Comparison of ENCODE assay signal across 8 cellular contexts in genomic region chr22:23979560-23980240, GRCh38. TPM values are rescaled to one million over a fixed set of nuclear protein-coding genes. Genes with fewer than 3 reads are reported as not detected.
DNase-seq lines count a peak whose midpoint lies in the region; ATAC-seq, FAIRE-seq and TF ChIP-seq lines count a peak whose summit lies in the region.
"Not testable (repeated sequence)": the region's sequence is repeated elsewhere in the genome, so short reads cannot be mapped to it uniquely, and the experiment has no call there.
"Had no signal": no experiment of that assay in that cellular context is flagged by ENCODE, and none has a peak within 500 bp of the region (broad histone marks: within the 10 kb centered on the region; RNA-seq: fewer than 3 reads in every experiment).

Gene GSTT2, plus strand, starts transcription at chr22:23980134.

- dilution Hi-C loops in endothelial cell of umbilical vein (cut with MboI; ENCODE audit: extremely low pct_ligation_motif_present, low sequenced_read_pairs) = not testable (repeated sequence)

- H4K20me1 ChIP-seq in PC-3 (ENCODE audit: low read length); endothelial cell of umbilical vein (replicated peaks; ENCODE audit: control insufficient read depth, extremely low read depth, insufficient read depth, low read length): not testable (repeated sequence)

- H3K4me1 ChIP-seq in PC-3 (ENCODE audit: insufficient read depth, low read length); endothelial cell of umbilical vein (ENCODE audit: control insufficient read depth, extremely low read depth, insufficient read depth, low read length); heart left ventricle; upper lobe of right lung: not testable (repeated sequence)

- WGBS in heart left ventricle, 4 donors = no CpG with 5 or more reads among the region's 41 CpGs

- not testable (repeated sequence) for H3K4me1 Mint-ChIP-seq in activated T-helper 17 cell treated with anti-CD3 and anti-CD28 coated beads, Interleukin-2, amount 50 U/mL, for 72 hours; natural killer cell treated with Interleukin-12 subunit alpha and Interleukin-12 subunit beta and Interleukin-15 and Interleukin-18, amount 100 ng/mL, for 72 hours (ENCODE audit: low read depth in 2 of 2)

- BruUV-seq in PC-3 (replicated peaks; lab: Mats Ljungman, UMichigan) = TSS peak; percentile 69
- BruUV-seq in endothelial cell of umbilical vein (replicated peaks; lab: Mats Ljungman, UMichigan) = not testable (repeated sequence)

- FAIRE-seq in endothelial cell of umbilical vein (lab: Jason Lieb, UNC) = peak; percentile 100

- not testable (repeated sequence) for H3K9me3 ChIP-seq in PC-3 (ENCODE audit: low read length); endothelial cell of umbilical vein (replicated peaks; ENCODE audit: control insufficient read depth, insufficient read depth, low read length); heart left ventricle; upper lobe of right lung

- not testable (repeated sequence) for H3K36me3 Mint-ChIP-seq in activated T-helper 17 cell treated with anti-CD3 and anti-CD28 coated beads, Interleukin-2, amount 50 U/mL, for 72 hours (ENCODE audit: low read depth); natural killer cell treated with Interleukin-12 subunit alpha and Interleukin-12 subunit beta and Interleukin-15 and Interleukin-18, amount 100 ng/mL, for 72 hours

- H3F3A ChIP-seq in PC-3 (ENCODE audit: low read length, unreplicated experiment) = not testable (repeated sequence)

- not testable (repeated sequence) for TF ChIP-seq POLR2A in endothelial cell of umbilical vein (IDR thresholded peaks at IDR 0.05; ENCODE audit: low read depth, low read length); heart left ventricle (IDR thresholded peaks at IDR 0.05)

- H3K27ac ChIP-seq in PC-3 (ENCODE audit: low read length); endothelial cell of umbilical vein (ENCODE audit: insufficient read depth, low read depth, low read length); heart left ventricle; upper lobe of right lung: not testable (repeated sequence)

- H3K9me2 ChIP-seq in PC-3 (replicated peaks; ENCODE audit: low read length) = not testable (repeated sequence)

- H3K4me3 ChIP-seq in PC-3 (ENCODE audit: low read length); endothelial cell of umbilical vein (replicated peaks in 1 of 3; ENCODE audit: insufficient read depth in 1 of 3, low read depth in 1 of 3, low read length in 3 of 3); upper lobe of right lung: not testable (repeated sequence)
- peak within 1 kb of the TSS in 1 of 12 donors; percentile 40 for H3K4me3 ChIP-seq in heart left ventricle

- not testable (repeated sequence) for DNase-seq in PC-3; endothelial cell of umbilical vein (ENCODE audit: low read depth, low spot score); heart left ventricle; left colon; natural killer cell treated with Interleukin-12 subunit alpha and Interleukin-12 subunit beta and Interleukin-15 and Interleukin-18, amount 100 ng/mL, for 72 hours (ENCODE audit: low spot score); upper lobe of right lung

- not testable (repeated sequence) for H3K36me3 ChIP-seq in PC-3 (ENCODE audit: low read depth, low read length); endothelial cell of umbilical vein (ENCODE audit: control insufficient read depth in 2 of 2, extremely low read depth in 1 of 2, insufficient read depth in 2 of 2, low read length in 2 of 2); heart left ventricle; upper lobe of right lung

- not testable (repeated sequence) for H3K4me2 ChIP-seq in PC-3 (ENCODE audit: low read length); endothelial cell of umbilical vein (ENCODE audit: insufficient read depth, low read length)

- H3K9me3 Mint-ChIP-seq in activated T-helper 17 cell treated with anti-CD3 and anti-CD28 coated beads, Interleukin-2, amount 50 U/mL, for 72 hours; natural killer cell treated with Interleukin-12 subunit alpha and Interleukin-12 subunit beta and Interleukin-15 and Interleukin-18, amount 100 ng/mL, for 72 hours: not testable (repeated sequence)

- TF ChIP-seq CTCF in PC-3 (conservative IDR thresholded peaks at IDR 0.05; ENCODE audit: low read depth, low read length); endothelial cell of umbilical vein (IDR thresholded peaks at IDR 0.05; ENCODE audit: extremely low read depth in 1 of 2, insufficient read depth in 1 of 2, low read depth in 1 of 2, low read length in 2 of 2); heart left ventricle (IDR thresholded peaks at IDR 0.05); upper lobe of right lung (IDR thresholded peaks at IDR 0.05): not testable (repeated sequence)

- not testable (repeated sequence) for H3K27me3 ChIP-seq in PC-3 (ENCODE audit: low read length); endothelial cell of umbilical vein (ENCODE audit: control insufficient read depth in 2 of 2, insufficient read depth in 2 of 2, low read length in 2 of 2); heart left ventricle; upper lobe of right lung

- H3K9ac ChIP-seq in PC-3 (ENCODE audit: low read length); endothelial cell of umbilical vein (replicated peaks; ENCODE audit: extremely low read depth, insufficient read depth, low read length): not testable (repeated sequence)

- POLR2A ChIA-PET in PC-3 (lab: Charles Lee; ENCODE audit: unreplicated experiment); endothelial cell of umbilical vein (lab: Charles Lee): not testable (repeated sequence)

- H3K27ac Mint-ChIP-seq in activated T-helper 17 cell treated with anti-CD3 and anti-CD28 coated beads, Interleukin-2, amount 50 U/mL, for 72 hours; natural killer cell treated with Interleukin-12 subunit alpha and Interleukin-12 subunit beta and Interleukin-15 and Interleukin-18, amount 100 ng/mL, for 72 hours: not testable (repeated sequence)

- not testable (repeated sequence) for H3K79me2 ChIP-seq in PC-3 (ENCODE audit: low read length); endothelial cell of umbilical vein (ENCODE audit: control insufficient read depth, insufficient read depth, low read length)

- ATAC-seq in PC-3 = peak; percentile 95
- peak; percentile 18 for ATAC-seq in activated T-helper 17 cell treated with anti-CD3 and anti-CD28 coated beads, Interleukin-2, amount 50 U/mL, for 72 hours (replicated peaks)
- peak; percentile 86 to 95 (median 90) for ATAC-seq in heart left ventricle
- ATAC-seq in left colon = peak; percentile 71
- peak; percentile 10 to 60 for ATAC-seq in natural killer cell treated with Interleukin-12 subunit alpha and Interleukin-12 subunit beta and Interleukin-15 and Interleukin-18, amount 100 ng/mL, for 72 hours
- ATAC-seq in upper lobe of right lung = peak; percentile 95

- intact Hi-C loops in PC-3 (cut with micrococcal nuclease); endothelial cell of umbilical vein (cut with micrococcal nuclease); heart left ventricle (cut with DNase I); left colon (cut with DNase I, micrococcal nuclease); upper lobe of right lung (cut with DNase I): not testable (repeated sequence)

- H3K4me3 Mint-ChIP-seq in activated T-helper 17 cell treated with anti-CD3 and anti-CD28 coated beads, Interleukin-2, amount 50 U/mL, for 72 hours; natural killer cell treated with Interleukin-12 subunit alpha and Interleukin-12 subunit beta and Interleukin-15 and Interleukin-18, amount 100 ng/mL, for 72 hours: not testable (repeated sequence)

- CTCF ChIA-PET in PC-3 (lab: Charles Lee); endothelial cell of umbilical vein (lab: Charles Lee): not testable (repeated sequence)

- not testable (repeated sequence) for H3K27me3 Mint-ChIP-seq in activated T-helper 17 cell treated with anti-CD3 and anti-CD28 coated beads, Interleukin-2, amount 50 U/mL, for 72 hours; natural killer cell treated with Interleukin-12 subunit alpha and Interleukin-12 subunit beta and Interleukin-15 and Interleukin-18, amount 100 ng/mL, for 72 hours

- H2AFZ ChIP-seq in PC-3 (ENCODE audit: low read length); endothelial cell of umbilical vein (ENCODE audit: low read depth, low read length): not testable (repeated sequence)

- not testable (repeated sequence) for H3K9me1 ChIP-seq in endothelial cell of umbilical vein (replicated peaks; ENCODE audit: control insufficient read depth, extremely low read depth, insufficient read depth, low read length)

RNA-seq across cellular contexts. Expression of gene GSTT2, which starts in this region (rescaled TPM):
- total RNA-seq in PC-3 (2014; rRNA removed) (not detected in 2 replicates), endothelial cell of umbilical vein (not detected in 2 replicates), heart left ventricle (under 1 TPM in 1 of 9 donors, not detected in 8; 0.60 TPM), left colon (under 1 TPM in 1 of 2 donors, not detected in 1; 0.89 TPM), upper lobe of right lung (1.1 TPM)
- total RNA-seq in activated T-helper 17 cell treated with anti-CD3 and anti-CD28 coated beads, Interleukin-2, amount 50 U/mL, for 72 hours = under 1 TPM in 1 of 2 donors, not detected in 1; 0.29 TPM
- polyA plus RNA-seq in endothelial cell of umbilical vein (2.9 and 3.0 TPM in 2 replicates), heart left ventricle (1 to 10 TPM in 1 of 2 donors, under 1 TPM in 1; 0.30 to 2.1 TPM)
- 2.5 and 3.2 TPM in 2 replicates for polyA plus RNA-seq in endothelial cell of umbilical vein (2011; cell fraction: cytosol; rRNA removed)
- 0.35 and 0.37 TPM in 2 replicates for polyA plus RNA-seq in endothelial cell of umbilical vein (2011; cell fraction: nucleus; rRNA removed)
- polyA plus RNA-seq in endothelial cell of umbilical vein (2012) = 0.79 and 1.5 TPM in 2 replicates
- polyA minus RNA-seq in endothelial cell of umbilical vein = 1.1 TPM in 1 of 2 replicates, not detected in the other
- polyA minus RNA-seq in endothelial cell of umbilical vein (2011; cell fraction: cytosol; rRNA and poly(A)+ RNA removed) = not detected
- 0.38 and 0.58 TPM in 2 replicates for polyA minus RNA-seq in endothelial cell of umbilical vein (2011; cell fraction: nucleus; rRNA and poly(A)+ RNA removed)
- total RNA-seq in natural killer cell treated with Interleukin-12 subunit alpha and Interleukin-12 subunit beta and Interleukin-15 and Interleukin-18, amount 100 ng/mL, for 72 hours = under 1 TPM in 1 of 2 donors, not detected in 1; 0.47 TPM
- total RNA-seq: CD8-positive, alpha-beta memory T cell had no signal
- polyA plus RNA-seq: CD8-positive, alpha-beta memory T cell had no signal

Comparison
In these comparisons a context has a peak if more than half of its experiments do, and no peak if none do; other contexts are left out.
1. Peak in ATAC-seq in PC-3; RNA of the gene not detected or under 1 TPM.
2. Peak in ATAC-seq in activated T-helper 17 cell treated with anti-CD3 and anti-CD28 coated beads, Interleukin-2, amount 50 U/mL, for 72 hours; RNA of the gene not detected or under 1 TPM.
3. Peak in ATAC-seq in left colon; RNA of the gene not detected or under 1 TPM.
4. Peak in ATAC-seq in natural killer cell treated with Interleukin-12 subunit alpha and Interleukin-12 subunit beta and Interleukin-15 and Interleukin-18, amount 100 ng/mL, for 72 hours; RNA of the gene not detected or under 1 TPM.
5. ATAC-seq: peak in every context shown above with its lines; median percentile 95 in PC-3; 95 in upper lobe of right lung; 90 in heart left ventricle; 71 in left colon; 35 in natural killer cell treated with Interleukin-12 subunit alpha and Interleukin-12 subunit beta and Interleukin-15 and Interleukin-18, amount 100 ng/mL, for 72 hours; 18 in activated T-helper 17 cell treated with anti-CD3 and anti-CD28 coated beads, Interleukin-2, amount 50 U/mL, for 72 hours.